8 cellular contexts compared by ENCODE assay signal in genomic region chr5:33440482-33441240, GRCh38. TPM values are rescaled to one million over a fixed set of nuclear protein-coding genes. Genes with fewer than 3 reads are reported as not detected.
A peak's percentile ranks its signal among the peaks of the same experiment; 100 is the strongest.
DNase-seq lines count a peak whose midpoint lies in the region; ATAC-seq, FAIRE-seq and TF ChIP-seq lines count a peak whose summit lies in the region.

Gene TARS1 (plus strand): TSS chr5:33440965. CDS start chr5:33441087, 122 bp downstream.

- CTCF ChIA-PET in RWPE1 (lab: Yijun Ruan, JAX) = interaction anchor here (0.7 kb wide), 1 partner anchor 1588 kb away, joined by 3 read pairs; no protein-coding TSS in a partner anchor

- POLR2A ChIA-PET in RWPE1 (lab: Yijun Ruan, JAX; ENCODE audit: low non-redundant PET) = no interaction called here
- POLR2A ChIA-PET in naive thymus-derived CD8-positive, alpha-beta T cell (lab: Charles Lee) = interaction anchor here (0.7 kb wide), 1 partner anchor 17 kb away, joined by 3 read pairs; no protein-coding TSS in a partner anchor

- no peaks in the 10 kb centered on the region for H3K9me3 Mint-ChIP-seq in activated T-helper 17 cell treated with anti-CD3 and anti-CD28 coated beads, Interleukin-2, amount 50 U/mL, for 72 hours
- H3K9me3 Mint-ChIP-seq in naive thymus-derived CD8-positive, alpha-beta T cell = no peaks in the 10 kb centered on the region

- H3K27ac Mint-ChIP-seq in activated T-helper 17 cell treated with anti-CD3 and anti-CD28 coated beads, Interleukin-2, amount 50 U/mL, for 72 hours = no peak within 1 kb of the TSS
- no peak within 1 kb of the TSS for H3K27ac Mint-ChIP-seq in naive thymus-derived CD8-positive, alpha-beta T cell

- no peaks in the 10 kb centered on the region for H3K27me3 Mint-ChIP-seq in activated T-helper 17 cell treated with anti-CD3 and anti-CD28 coated beads, Interleukin-2, amount 50 U/mL, for 72 hours
- no peaks in the 10 kb centered on the region for H3K27me3 Mint-ChIP-seq in naive thymus-derived CD8-positive, alpha-beta T cell

- peak; percentile 100 for DNase-seq in ELF-1 (ENCODE audit: low read depth, low spot score)
- DNase-seq in H54 (ENCODE audit: insufficient read length, low spot score) = peak; percentile 94
- peak; percentile 100 for DNase-seq in LoVo (ENCODE audit: low spot score)
- peak; percentile 99 for DNase-seq in RWPE1 (ENCODE audit: low spot score)
- DNase-seq in fibroblast of peridontal ligament (ENCODE audit: extremely low read depth) = peak; percentile 100
- peak; percentile 82 to 95 (median 90) for DNase-seq in naive thymus-derived CD8-positive, alpha-beta T cell
- peak; percentile 86 to 92 (median 88) for DNase-seq in stimulated activated naive CD4-positive, alpha-beta T cell (lab: John Stamatoyannopoulos, UW)

- peaks cover 33% of the 10 kb centered on the region for H3K36me3 Mint-ChIP-seq in activated T-helper 17 cell treated with anti-CD3 and anti-CD28 coated beads, Interleukin-2, amount 50 U/mL, for 72 hours (ENCODE audit: low read depth)
- H3K36me3 Mint-ChIP-seq in naive thymus-derived CD8-positive, alpha-beta T cell = peaks cover 0 to 15% (median 0%) of the 10 kb centered on the region in 3 donors

- peak; percentile 85 for TF ChIP-seq POLR2A in H54 (IDR thresholded peaks at IDR 0.05; ENCODE audit: low read depth, low read length)

- peak; percentile 98 for ATAC-seq in activated T-helper 17 cell treated with anti-CD3 and anti-CD28 coated beads, Interleukin-2, amount 50 U/mL, for 72 hours (replicated peaks)
- ATAC-seq in naive thymus-derived CD8-positive, alpha-beta T cell = peak; percentile 93 to 94

- no peak within 1 kb of the TSS for H3K4me3 Mint-ChIP-seq in activated T-helper 17 cell treated with anti-CD3 and anti-CD28 coated beads, Interleukin-2, amount 50 U/mL, for 72 hours
- no peak within 1 kb of the TSS for H3K4me3 Mint-ChIP-seq in naive thymus-derived CD8-positive, alpha-beta T cell

- peak; percentile 97 for FAIRE-seq in H54 (lab: Jason Lieb, UNC)

- peak within 1 kb of the TSS; percentile 97 for H3K27ac ChIP-seq in RWPE1

- peaks cover 18% of the 10 kb centered on the region for H3K4me1 Mint-ChIP-seq in activated T-helper 17 cell treated with anti-CD3 and anti-CD28 coated beads, Interleukin-2, amount 50 U/mL, for 72 hours
- peaks cover 14 to 37% (median 31%) of the 10 kb centered on the region in 4 donors for H3K4me1 Mint-ChIP-seq in naive thymus-derived CD8-positive, alpha-beta T cell

- no peak for TF ChIP-seq CTCF in RWPE1 (conservative IDR thresholded peaks at IDR 0.05; ENCODE audit: low read depth)

RNA-seq across cellular contexts. Expression of gene TARS1, which starts in this region (rescaled TPM):
- total RNA-seq in activated T-helper 17 cell treated with anti-CD3 and anti-CD28 coated beads, Interleukin-2, amount 50 U/mL, for 72 hours = 100 to 1,000 TPM; 157 to 227 TPM
- total RNA-seq in naive thymus-derived CD8-positive, alpha-beta T cell = 100 to 1,000 TPM; 168 to 189 TPM
- 10 to 100 TPM; 50.1 to 58.0 (median 55.6) TPM for polyA plus RNA-seq in naive thymus-derived CD8-positive, alpha-beta T cell

Comparison
In these comparisons a context has a peak if more than half of its experiments do, and no peak if none do; other contexts are left out.
1. Peak in every context shown above with its lines: DNase-seq, ATAC-seq and H3K27ac ChIP-seq.